Comparison of ENCODE assay signal across 28 cellular contexts in the genomic region with DNA sequence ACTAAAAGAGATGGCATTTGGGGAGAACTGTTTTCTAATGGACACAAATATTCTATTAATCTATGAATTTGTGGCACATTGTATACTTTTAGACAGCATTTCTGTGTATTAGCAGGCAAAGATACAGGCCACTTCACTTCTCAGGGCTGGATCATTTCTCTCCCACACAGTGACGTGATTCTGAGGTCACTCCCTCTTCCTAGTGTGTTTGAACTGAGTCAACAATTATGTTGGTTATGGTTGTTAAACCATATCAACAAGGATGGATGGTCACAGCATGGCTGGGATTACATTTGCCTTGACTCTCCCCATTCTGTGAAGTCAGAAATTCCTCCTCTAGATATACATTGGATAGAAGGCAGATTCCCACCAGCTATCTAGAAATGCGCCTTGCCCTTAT. TPM values are rescaled to one million over a fixed set of nuclear protein-coding genes. Genes with fewer than 3 reads are reported as not detected.
DNase-seq lines count a peak whose midpoint lies in the region; ATAC-seq, FAIRE-seq and TF ChIP-seq lines count a peak whose summit lies in the region.
"Had no signal": no experiment of that assay in that cellular context is flagged by ENCODE, and none has a peak within 500 bp of the region (broad histone marks: within the 10 kb centered on the region; RNA-seq: fewer than 3 reads in every experiment).

No MANE protein-coding gene starts in this region.

- H3K4me1 Mint-ChIP-seq in Calu3 (ENCODE audit: low read depth, unreplicated experiment): peaks cover 62% of the 10 kb centered on the region
- H3K4me1 Mint-ChIP-seq: CD4-positive, alpha-beta memory T cell had no signal

- no peak overlapping the region for H3K9ac ChIP-seq in kidney (ENCODE audit: low read length in 2 of 2)

- DNase-seq in Calu3: no peak
- DNase-seq in NCI-H226: peak; percentile 26
- peak; percentile 78 for DNase-seq in astrocyte of the spinal cord (ENCODE audit: low read depth, low spot score)
- DNase-seq in left colon: no peak
- DNase-seq in kidney: no peak
- DNase-seq: 8988T; activated CD8-positive, alpha-beta T cell treated with anti-CD3 and anti-CD28 coated beads, Interleukin-2, amount 10 ng/mL, durations not matched to agents 7 days and 5 days; activated effector memory CD4-positive, alpha-beta T cell treated with anti-CD3 and anti-CD28 coated beads, Interleukin-2, amount 50 U/mL, for 16 hours; activated T-cell treated with anti-CD3 and anti-CD28 coated beads for 4 hours; CD4-positive, alpha-beta memory T cell; DMS153; effector memory CD8-positive, alpha-beta T cell; islet precursor cell; lower lobe of right lung; NCI-H1048; NCI-H1930; NCI-H748 treated with DMSO at 0.1 percent for 48 hours; ovary; sigmoid colon; stimulated activated naive CD4-positive, alpha-beta T cell treated with Interleukin-2 at 50 U/mL for 16 hours had no signal

- no peak for FAIRE-seq in kidney (lab: Jason Lieb, UNC)
- FAIRE-seq: colon, H54 had no signal

- no peak overlapping the region for H3K4me3 ChIP-seq in astrocyte of the spinal cord (ENCODE audit: low read depth, low read length)
- H3K4me3 ChIP-seq in kidney (ENCODE audit: low read length in 2 of 2): no peak overlapping the region
- H3K4me3 ChIP-seq: lower lobe of right lung, ovary, sigmoid colon had no signal

- no peak for TF ChIP-seq CTCF in Calu3 (IDR thresholded peaks at IDR 0.05; ENCODE audit: unreplicated experiment)
- TF ChIP-seq CTCF in astrocyte of the spinal cord (IDR thresholded peaks at IDR 0.05; ENCODE audit: low read depth, low read length): no peak
- TF ChIP-seq CTCF in kidney (IDR thresholded peaks at IDR 0.05; ENCODE audit: borderline replicate concordance, extremely low read depth, insufficient read depth): no peak

- peaks cover 5% of the 10 kb centered on the region for H3K36me3 Mint-ChIP-seq in Calu3 (ENCODE audit: insufficient read depth, unreplicated experiment)
- H3K36me3 Mint-ChIP-seq: CD4-positive, alpha-beta memory T cell had no signal

- no TSS peak for BruUV-seq in Calu3 (replicated peaks; lab: Mats Ljungman, UMichigan)

- H3K9me3 ChIP-seq in kidney (ENCODE audit: control insufficient read depth in 1 of 2, low read length in 2 of 2): no peaks in the 10 kb centered on the region
- H3K9me3 ChIP-seq: lower lobe of right lung, ovary, sigmoid colon had no signal

- no peaks in the 10 kb centered on the region for H3K27me3 Mint-ChIP-seq in Calu3 (ENCODE audit: unreplicated experiment)

- H3K9me3 Mint-ChIP-seq in Calu3 (ENCODE audit: low read depth, unreplicated experiment): peaks cover 2% of the 10 kb centered on the region
- H3K9me3 Mint-ChIP-seq: CD4-positive, alpha-beta memory T cell; effector memory CD8-positive, alpha-beta T cell; nephron had no signal

- in situ Hi-C loops in astrocyte of the spinal cord (cut with HindIII; ENCODE audit: low sequenced_read_pairs): no loop called here

- no peaks in the 10 kb centered on the region for H3K36me3 ChIP-seq in kidney (ENCODE audit: control insufficient read depth in 1 of 2, insufficient read depth in 2 of 2, low read length in 2 of 2)
- H3K36me3 ChIP-seq: lower lobe of right lung, ovary, sigmoid colon had no signal

- peak overlapping the region; percentile 21 for H3K27ac Mint-ChIP-seq in Calu3 (ENCODE audit: unreplicated experiment)
- H3K27ac Mint-ChIP-seq: activated CD8-positive, alpha-beta T cell treated with anti-CD3 and anti-CD28 coated beads, Interleukin-2, amount 10 ng/mL, durations not matched to agents 7 days and 5 days; CD4-positive, alpha-beta memory T cell; effector memory CD8-positive, alpha-beta T cell had no signal

- no peak overlapping the region for H3K4me3 Mint-ChIP-seq in Calu3 (ENCODE audit: low read depth, unreplicated experiment)
- H3K4me3 Mint-ChIP-seq: activated CD8-positive, alpha-beta T cell treated with anti-CD3 and anti-CD28 coated beads, Interleukin-2, amount 10 ng/mL, durations not matched to agents 7 days and 5 days; CD4-positive, alpha-beta memory T cell; effector memory CD8-positive, alpha-beta T cell; nephron had no signal

- peaks cover 4 to 11% of the 10 kb centered on the region in 2 donors for H3K4me1 ChIP-seq in kidney (ENCODE audit: control insufficient read depth in 1 of 2, insufficient read depth in 1 of 2, low read depth in 1 of 2, low read length in 2 of 2)
- H3K4me1 ChIP-seq: lower lobe of right lung, sigmoid colon had no signal

- peak; percentile 72 for ATAC-seq in left colon
- no peak for ATAC-seq in HG02571 (IDR thresholded peaks at IDR 0.05; ENCODE audit: unreplicated experiment)
- no peak for ATAC-seq in GM19467 (IDR thresholded peaks at IDR 0.05; ENCODE audit: unreplicated experiment)
- no peak for ATAC-seq in GM18519 (IDR thresholded peaks at IDR 0.05; ENCODE audit: low FRiP score, unreplicated experiment)
- ATAC-seq: activated CD8-positive, alpha-beta T cell treated with anti-CD3 and anti-CD28 coated beads, Interleukin-2, amount 10 ng/mL, durations not matched to agents 7 days and 5 days; effector memory CD8-positive, alpha-beta T cell; esophagus mucosa; lower lobe of right lung; Right ventricle myocardium inferior had no signal

- peak overlapping the region in 1 of 2 donors; percentile 2 for H3K27ac ChIP-seq in kidney (ENCODE audit: low read depth in 2 of 2, low read length in 2 of 2)
- H3K27ac ChIP-seq: lower lobe of right lung, sigmoid colon had no signal

- CTCF ChIA-PET in Calu3 (lab: Charles Lee): no interaction called here

- intact Hi-C loops in Calu3 (cut with micrococcal nuclease; ENCODE audit: unreplicated experiment) (no loop called here), left colon (cut with DNase I, micrococcal nuclease) (no loop called here), kidney (cut with DNase I) (no loop called here)

RNA-seq across cellular contexts. Expression of a gene that starts 11.6 kb away (rescaled TPM):
- total RNA-seq in Calu3 (2022) (12.5 and 18.4 TPM in 2 replicates), left colon (10 to 100 TPM; 52.7 to 55.6 TPM), kidney (50.2 TPM)
- 41.8 TPM for polyA plus RNA-seq in kidney (ENCODE audit: insufficient read depth, low read depth, low replicate concordance)
- total RNA-seq: activated CD8-positive, alpha-beta T cell treated with anti-CD3 and anti-CD28 coated beads, Interleukin-2, amount 10 ng/mL, durations not matched to agents 7 days and 5 days; CD4-positive, alpha-beta memory T cell had no signal
- polyA plus RNA-seq: CD4-positive, alpha-beta memory T cell had no signal

Comparison
In these comparisons a context has a peak if more than half of its experiments do, and no peak if none do; other contexts are left out.
1. DNase-seq: peak in NCI-H226 (single experiment) and astrocyte of the spinal cord (single experiment); none in Calu3 (single experiment), left colon (0 of 2) and kidney (single experiment).